Comparison of ENCODE assay signal across 1 cellular context in the genomic region with DNA sequence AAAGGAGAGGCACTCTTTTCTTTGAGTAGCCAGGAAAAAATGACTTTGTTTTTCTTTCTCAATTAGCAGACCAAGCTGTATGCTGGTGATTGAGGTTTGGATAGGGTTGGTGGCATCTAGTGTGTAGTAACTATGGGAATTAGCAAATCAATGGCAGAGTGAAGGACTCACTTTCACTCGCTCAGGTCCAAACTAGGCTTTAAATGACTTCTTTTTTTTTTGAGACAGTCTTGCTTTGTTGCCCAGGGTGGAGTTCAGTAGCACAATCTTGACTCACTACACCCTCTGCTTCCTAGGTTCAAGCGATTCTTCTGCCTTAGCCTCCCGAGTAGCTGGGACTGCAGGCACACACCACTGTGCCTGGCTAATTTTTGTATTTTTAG.
A peak's percentile ranks its signal among the peaks of the same experiment; 100 is the strongest.
TF ChIP-seq lines count a peak whose summit lies in the region.

No MANE protein-coding gene starts in this region.

TF ChIP-seq in GM23338, 12 proteins besides CTCF, POLR2A, EP300 and RAD21 (continued from another document):
- TF ChIP-seq, protein P1, sequence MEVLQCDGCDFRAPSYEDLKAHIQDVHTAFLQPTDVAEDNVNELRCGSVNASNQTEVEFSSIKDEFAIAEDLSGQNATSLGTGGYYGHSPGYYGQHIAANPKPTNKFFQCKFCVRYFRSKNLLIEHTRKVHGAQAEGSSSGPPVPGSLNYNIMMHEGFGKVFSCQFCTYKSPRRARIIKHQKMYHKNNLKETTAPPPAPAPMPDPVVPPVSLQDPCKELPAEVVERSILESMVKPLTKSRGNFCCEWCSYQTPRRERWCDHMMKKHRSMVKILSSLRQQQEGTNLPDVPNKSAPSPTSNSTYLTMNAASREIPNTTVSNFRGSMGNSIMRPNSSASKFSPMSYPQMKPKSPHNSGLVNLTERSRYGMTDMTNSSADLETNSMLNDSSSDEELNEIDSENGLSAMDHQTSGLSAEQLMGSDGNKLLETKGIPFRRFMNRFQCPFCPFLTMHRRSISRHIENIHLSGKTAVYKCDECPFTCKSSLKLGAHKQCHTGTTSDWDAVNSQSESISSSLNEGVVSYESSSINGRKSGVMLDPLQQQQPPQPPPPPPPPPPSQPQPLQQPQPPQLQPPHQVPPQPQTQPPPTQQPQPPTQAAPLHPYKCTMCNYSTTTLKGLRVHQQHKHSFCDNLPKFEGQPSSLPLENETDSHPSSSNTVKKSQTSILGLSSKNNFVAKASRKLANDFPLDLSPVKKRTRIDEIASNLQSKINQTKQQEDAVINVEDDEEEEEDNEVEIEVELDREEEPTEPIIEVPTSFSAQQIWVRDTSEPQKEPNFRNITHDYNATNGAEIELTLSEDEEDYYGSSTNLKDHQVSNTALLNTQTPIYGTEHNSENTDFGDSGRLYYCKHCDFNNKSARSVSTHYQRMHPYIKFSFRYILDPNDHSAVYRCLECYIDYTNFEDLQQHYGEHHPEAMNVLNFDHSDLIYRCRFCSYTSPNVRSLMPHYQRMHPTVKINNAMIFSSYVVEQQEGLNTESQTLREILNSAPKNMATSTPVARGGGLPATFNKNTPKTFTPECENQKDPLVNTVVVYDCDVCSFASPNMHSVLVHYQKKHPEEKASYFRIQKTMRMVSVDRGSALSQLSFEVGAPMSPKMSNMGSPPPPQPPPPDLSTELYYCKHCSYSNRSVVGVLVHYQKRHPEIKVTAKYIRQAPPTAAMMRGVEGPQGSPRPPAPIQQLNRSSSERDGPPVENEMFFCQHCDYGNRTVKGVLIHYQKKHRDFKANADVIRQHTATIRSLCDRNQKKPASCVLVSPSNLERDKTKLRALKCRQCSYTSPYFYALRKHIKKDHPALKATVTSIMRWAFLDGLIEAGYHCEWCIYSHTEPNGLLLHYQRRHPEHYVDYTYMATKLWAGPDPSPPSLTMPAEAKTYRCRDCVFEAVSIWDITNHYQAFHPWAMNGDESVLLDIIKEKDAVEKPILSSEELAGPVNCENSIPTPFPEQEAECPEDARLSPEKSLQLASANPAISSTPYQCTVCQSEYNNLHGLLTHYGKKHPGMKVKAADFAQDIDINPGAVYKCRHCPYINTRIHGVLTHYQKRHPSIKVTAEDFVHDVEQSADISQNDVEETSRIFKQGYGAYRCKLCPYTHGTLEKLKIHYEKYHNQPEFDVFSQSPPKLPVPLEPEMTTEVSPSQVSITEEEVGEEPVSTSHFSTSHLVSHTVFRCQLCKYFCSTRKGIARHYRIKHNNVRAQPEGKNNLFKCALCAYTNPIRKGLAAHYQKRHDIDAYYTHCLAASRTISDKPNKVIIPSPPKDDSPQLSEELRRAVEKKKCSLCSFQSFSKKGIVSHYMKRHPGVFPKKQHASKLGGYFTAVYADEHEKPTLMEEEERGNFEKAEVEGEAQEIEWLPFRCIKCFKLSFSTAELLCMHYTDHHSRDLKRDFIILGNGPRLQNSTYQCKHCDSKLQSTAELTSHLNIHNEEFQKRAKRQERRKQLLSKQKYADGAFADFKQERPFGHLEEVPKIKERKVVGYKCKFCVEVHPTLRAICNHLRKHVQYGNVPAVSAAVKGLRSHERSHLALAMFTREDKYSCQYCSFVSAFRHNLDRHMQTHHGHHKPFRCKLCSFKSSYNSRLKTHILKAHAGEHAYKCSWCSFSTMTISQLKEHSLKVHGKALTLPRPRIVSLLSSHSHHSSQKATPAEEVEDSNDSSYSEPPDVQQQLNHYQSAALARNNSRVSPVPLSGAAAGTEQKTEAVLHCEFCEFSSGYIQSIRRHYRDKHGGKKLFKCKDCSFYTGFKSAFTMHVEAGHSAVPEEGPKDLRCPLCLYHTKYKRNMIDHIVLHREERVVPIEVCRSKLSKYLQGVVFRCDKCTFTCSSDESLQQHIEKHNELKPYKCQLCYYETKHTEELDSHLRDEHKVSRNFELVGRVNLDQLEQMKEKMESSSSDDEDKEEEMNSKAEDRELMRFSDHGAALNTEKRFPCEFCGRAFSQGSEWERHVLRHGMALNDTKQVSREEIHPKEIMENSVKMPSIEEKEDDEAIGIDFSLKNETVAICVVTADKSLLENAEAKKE (CRISPR knock-in tag; IDR thresholded peaks at IDR 0.05): 0 out of 2 replicates have a peak, but pooled peaks have one; percentile 25
- no peak for TF ChIP-seq ZNF114 (CRISPR knock-in tag; IDR thresholded peaks at IDR 0.05)
